Comparison of ENCODE assay signal across 23 cellular contexts in genomic region chr10:60849217-60849616, GRCh38.
A peak's percentile ranks its signal among the peaks of the same experiment; 100 is the strongest.
DNase-seq lines count a peak whose midpoint lies in the region; ATAC-seq, FAIRE-seq and TF ChIP-seq lines count a peak whose summit lies in the region.
"Had no signal": no experiment of that assay in that cellular context is flagged by ENCODE, and none has a peak within 500 bp of the region (broad histone marks: within the 10 kb centered on the region; RNA-seq: fewer than 3 reads in every experiment).

No MANE protein-coding gene starts in this region.

- H3K4me3 ChIP-seq in astrocyte (ENCODE audit: insufficient read depth, low read depth, low read length): no peak overlapping the region
- H3K4me3 ChIP-seq in upper lobe of right lung: no peak overlapping the region
- no peak overlapping the region for H3K4me3 ChIP-seq in pancreas
- no peak overlapping the region for H3K4me3 ChIP-seq in coronary artery
- H3K4me3 ChIP-seq: BLaER1, SJCRH30 had no signal

- DNase-seq in EH (ENCODE audit: low read depth) (peak; percentile 24), astrocyte (ENCODE audit: low read depth) (no peak), upper lobe of right lung (no peak), pancreas (no peak), coronary artery (ENCODE audit: low spot score) (no peak)
- no peak for DNase-seq in activated CD4-positive, alpha-beta T cell treated with anti-CD3 and anti-CD28 coated beads, Interleukin-2, amount 50 U/mL, for 48 hours
- DNase-seq: Caco-2; CD4-positive, alpha-beta memory T cell; GOT3; HCEC 1CT; NCI-H1417; NCI-H1694 treated with DMSO at 0.1 percent for 48 hours; NCI-H2081 treated with DMSO at 0.1 percent for 48 hours; NCI-H2171 treated with DMSO at 0.1 percent for 48 hours; NCI-H524 treated with DMSO at 0.1 percent for 48 hours; NCI-H82; SJCRH30 had no signal

- intact Hi-C loops in upper lobe of right lung (cut with DNase I): no loop called here
- intact Hi-C loops in pancreas (cut with DNase I): no loop called here

- H3K4me1 Mint-ChIP-seq in astrocyte (ENCODE audit: low read depth, unreplicated experiment) (peaks cover 18% of the 10 kb centered on the region), nephron (peaks cover 16% of the 10 kb centered on the region)
- H3K4me1 Mint-ChIP-seq: CD4-positive, alpha-beta memory T cell had no signal

- peaks cover 10% of the 10 kb centered on the region for H3K4me1 ChIP-seq in astrocyte (ENCODE audit: insufficient read depth, low read length)
- peaks cover 12% of the 10 kb centered on the region for H3K4me1 ChIP-seq in upper lobe of right lung
- H3K4me1 ChIP-seq in pancreas: no peaks in the 10 kb centered on the region
- H3K4me1 ChIP-seq: Caco-2 had no signal

- no peak overlapping the region for H3K9ac ChIP-seq in astrocyte (ENCODE audit: low read length)
- H3K9ac ChIP-seq: BLaER1 had no signal

- WGBS in pancreas, 2 donors: 73 to 81% methylated on average over 3 of the region's 3 CpGs

- H3K9me3 ChIP-seq in astrocyte (ENCODE audit: insufficient read depth, low read depth, low read length): no peaks in the 10 kb centered on the region
- H3K9me3 ChIP-seq in upper lobe of right lung: no peaks in the 10 kb centered on the region
- no peaks in the 10 kb centered on the region for H3K9me3 ChIP-seq in pancreas
- H3K9me3 ChIP-seq: BLaER1, Caco-2 had no signal

- H3K9me3 Mint-ChIP-seq in astrocyte (ENCODE audit: unreplicated experiment) (peaks cover 9% of the 10 kb centered on the region), nephron (peaks cover 6% of the 10 kb centered on the region)
- H3K9me3 Mint-ChIP-seq: CD4-positive, alpha-beta memory T cell; IgD-negative memory B cell had no signal

- no peak for FAIRE-seq in astrocyte (lab: Jason Lieb, UNC)
- FAIRE-seq in pancreas (lab: Jason Lieb, UNC): no peak
- FAIRE-seq: G401.6, GM18507 had no signal

- H3K36me3 Mint-ChIP-seq in astrocyte (ENCODE audit: low read depth, unreplicated experiment) (peaks cover 2% of the 10 kb centered on the region), nephron (ENCODE audit: low read depth) (no peaks in the 10 kb centered on the region)
- H3K36me3 Mint-ChIP-seq: CD4-positive, alpha-beta memory T cell had no signal

- TF ChIP-seq CTCF in astrocyte (IDR thresholded peaks at IDR 0.05; ENCODE audit: insufficient read depth, low read depth, low read length) (no peak), nephron (IDR thresholded peaks at IDR 0.05; ENCODE audit: unreplicated experiment in 3 of 3) (no peak), upper lobe of right lung (IDR thresholded peaks at IDR 0.05) (no peak), pancreas (IDR thresholded peaks at IDR 0.05) (no peak), coronary artery (IDR thresholded peaks at IDR 0.05) (no peak)

- H3K27me3 ChIP-seq in astrocyte (ENCODE audit: insufficient read depth, low read length) (no peaks in the 10 kb centered on the region), upper lobe of right lung (no peaks in the 10 kb centered on the region), pancreas (no peaks in the 10 kb centered on the region)
- H3K27me3 ChIP-seq: BLaER1, SJCRH30 had no signal

- H3K36me3 ChIP-seq in astrocyte (ENCODE audit: insufficient read depth, low read length) (no peaks in the 10 kb centered on the region), upper lobe of right lung (no peaks in the 10 kb centered on the region), pancreas (no peaks in the 10 kb centered on the region)
- H3K36me3 ChIP-seq: BLaER1, SJCRH30 had no signal

- ATAC-seq in upper lobe of right lung (peak; percentile 28), pancreas (no peak)
- ATAC-seq: Panc1 had no signal

- no peaks in the 10 kb centered on the region for H3K79me2 ChIP-seq in astrocyte (ENCODE audit: insufficient read depth, low read length)

- H3K27ac Mint-ChIP-seq in astrocyte (ENCODE audit: unreplicated experiment): peak overlapping the region; percentile 73
- peak overlapping the region; percentile 14 to 86 (median 65) for H3K27ac Mint-ChIP-seq in nephron
- H3K27ac Mint-ChIP-seq: CD4-positive, alpha-beta memory T cell; IgD-negative memory B cell had no signal

- no peak overlapping the region for H3K4me2 ChIP-seq in astrocyte (ENCODE audit: low read length)
- H3K4me2 ChIP-seq: BLaER1 had no signal

- no peaks in the 10 kb centered on the region for H3K27me3 Mint-ChIP-seq in astrocyte (ENCODE audit: low read depth, unreplicated experiment)
- no peaks in the 10 kb centered on the region for H3K27me3 Mint-ChIP-seq in nephron (ENCODE audit: low read depth)

- no peak overlapping the region for H2AFZ ChIP-seq in astrocyte (ENCODE audit: low read depth, low read length)

- H3K4me3 Mint-ChIP-seq in astrocyte (ENCODE audit: unreplicated experiment) (no peak overlapping the region), nephron (no peak overlapping the region)
- H3K4me3 Mint-ChIP-seq: CD4-positive, alpha-beta memory T cell; IgD-negative memory B cell had no signal

- H3K27ac ChIP-seq in astrocyte (ENCODE audit: low read depth, low read length) (no peak overlapping the region), upper lobe of right lung (no peak overlapping the region), pancreas (no peak overlapping the region), coronary artery (peak overlapping the region in 1 of 2 donors; percentile 32)
- H3K27ac ChIP-seq: BLaER1 had no signal

- no peaks in the 10 kb centered on the region for H4K20me1 ChIP-seq in astrocyte (ENCODE audit: insufficient read depth, low read length)
- H4K20me1 ChIP-seq: BLaER1 had no signal
